Comparison of ENCODE assay signal across 1 cellular context in the genomic region with DNA sequence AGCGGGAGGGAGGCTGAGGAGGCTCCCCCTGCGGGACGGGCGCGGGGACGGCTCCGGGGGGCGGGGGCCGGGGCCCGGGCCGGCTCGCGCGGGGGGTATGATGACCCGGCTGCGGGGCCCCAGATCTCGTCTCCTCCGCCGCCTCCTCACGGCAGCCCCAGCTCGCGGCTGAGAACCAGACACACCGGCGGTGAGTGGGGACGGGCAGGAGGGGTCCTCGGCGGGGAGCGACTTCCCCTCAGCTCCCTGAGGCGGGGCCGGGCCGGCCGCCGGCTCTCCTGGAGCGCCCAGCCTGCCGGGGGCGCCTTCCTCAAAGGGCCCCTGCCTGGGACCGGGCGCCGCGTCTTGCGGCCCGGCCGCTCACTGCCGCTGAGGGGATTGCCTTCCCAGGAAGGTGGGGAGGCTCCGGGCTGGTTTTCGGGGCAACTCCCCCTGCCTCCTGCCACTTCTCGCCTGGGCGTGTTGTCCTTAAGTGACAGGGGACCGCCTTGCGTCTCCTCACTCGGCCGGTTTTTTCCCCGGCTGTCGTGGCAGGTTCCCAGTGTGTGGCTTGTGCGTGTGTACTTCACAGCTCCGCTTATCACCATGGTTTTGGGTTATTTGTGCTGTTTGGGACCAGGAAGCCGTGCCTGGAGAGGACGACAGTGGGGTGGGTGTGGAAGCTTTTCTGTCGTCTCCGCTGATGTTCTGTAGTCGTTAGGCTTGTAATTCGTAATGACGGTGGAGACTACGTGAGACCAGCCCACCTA.
TF ChIP-seq lines count a peak whose summit lies in the region.

No MANE protein-coding gene starts in this region.

TF ChIP-seq in HepG2, 621 proteins besides CTCF, POLR2A, EP300 and RAD21 (continued from another document and continues in another):
- TF ChIP-seq RNF219 (CRISPR knock-in tag; IDR thresholded peaks at IDR 0.05) (no peak), ZNF841 (CRISPR knock-in tag; IDR thresholded peaks at IDR 0.05; ENCODE audit: borderline replicate concordance) (no peak), SP1 (IDR thresholded peaks at IDR 0.05) (no peak), SP1 (CRISPR knock-in tag; IDR thresholded peaks at IDR 0.05) (no peak), TBX2 (CRISPR knock-in tag; IDR thresholded peaks at IDR 0.05; ENCODE audit: borderline replicate concordance) (no peak), THRA (CRISPR knock-in tag; IDR thresholded peaks at IDR 0.05; ENCODE audit: borderline replicate concordance) (no peak), ZBTB46 (CRISPR knock-in tag; IDR thresholded peaks at IDR 0.05; ENCODE audit: borderline replicate concordance) (no peak), ZBTB20 (CRISPR knock-in tag; IDR thresholded peaks at IDR 0.05; ENCODE audit: borderline replicate concordance, low read depth) (0 out of 2 replicates have a peak, but pooled peaks have one; percentile 24), ZNF557 (CRISPR knock-in tag; IDR thresholded peaks at IDR 0.05) (no peak), GATAD1 (CRISPR knock-in tag; IDR thresholded peaks at IDR 0.05) (0 out of 2 replicates have a peak, but pooled peaks have one; percentile 22), PITX1 (CRISPR knock-in tag; IDR thresholded peaks at IDR 0.05) (peak; percentile 42; the same call in 1 of the 2 replicates), ZNF280B (CRISPR knock-in tag; IDR thresholded peaks at IDR 0.05; ENCODE audit: borderline replicate concordance) (0 out of 2 replicates have a peak, but pooled peaks have one; percentile 41), KMT2B (CRISPR knock-in tag; IDR thresholded peaks at IDR 0.05) (no peak), ZNF891 (CRISPR knock-in tag; IDR thresholded peaks at IDR 0.05) (0 out of 2 replicates have a peak, but pooled peaks have one; percentile 15), SAFB2 (CRISPR knock-in tag; IDR thresholded peaks at IDR 0.05; ENCODE audit: borderline replicate concordance, low read depth) (0 out of 2 replicates have a peak, but pooled peaks have one; percentile 7), HOXD1 (CRISPR knock-in tag; IDR thresholded peaks at IDR 0.05) (no peak), ZNF616 (CRISPR knock-in tag; IDR thresholded peaks at IDR 0.05; ENCODE audit: low read depth) (no peak), MED1 (CRISPR knock-in tag; IDR thresholded peaks at IDR 0.05) (no peak)
- TF ChIP-seq, protein P1, sequence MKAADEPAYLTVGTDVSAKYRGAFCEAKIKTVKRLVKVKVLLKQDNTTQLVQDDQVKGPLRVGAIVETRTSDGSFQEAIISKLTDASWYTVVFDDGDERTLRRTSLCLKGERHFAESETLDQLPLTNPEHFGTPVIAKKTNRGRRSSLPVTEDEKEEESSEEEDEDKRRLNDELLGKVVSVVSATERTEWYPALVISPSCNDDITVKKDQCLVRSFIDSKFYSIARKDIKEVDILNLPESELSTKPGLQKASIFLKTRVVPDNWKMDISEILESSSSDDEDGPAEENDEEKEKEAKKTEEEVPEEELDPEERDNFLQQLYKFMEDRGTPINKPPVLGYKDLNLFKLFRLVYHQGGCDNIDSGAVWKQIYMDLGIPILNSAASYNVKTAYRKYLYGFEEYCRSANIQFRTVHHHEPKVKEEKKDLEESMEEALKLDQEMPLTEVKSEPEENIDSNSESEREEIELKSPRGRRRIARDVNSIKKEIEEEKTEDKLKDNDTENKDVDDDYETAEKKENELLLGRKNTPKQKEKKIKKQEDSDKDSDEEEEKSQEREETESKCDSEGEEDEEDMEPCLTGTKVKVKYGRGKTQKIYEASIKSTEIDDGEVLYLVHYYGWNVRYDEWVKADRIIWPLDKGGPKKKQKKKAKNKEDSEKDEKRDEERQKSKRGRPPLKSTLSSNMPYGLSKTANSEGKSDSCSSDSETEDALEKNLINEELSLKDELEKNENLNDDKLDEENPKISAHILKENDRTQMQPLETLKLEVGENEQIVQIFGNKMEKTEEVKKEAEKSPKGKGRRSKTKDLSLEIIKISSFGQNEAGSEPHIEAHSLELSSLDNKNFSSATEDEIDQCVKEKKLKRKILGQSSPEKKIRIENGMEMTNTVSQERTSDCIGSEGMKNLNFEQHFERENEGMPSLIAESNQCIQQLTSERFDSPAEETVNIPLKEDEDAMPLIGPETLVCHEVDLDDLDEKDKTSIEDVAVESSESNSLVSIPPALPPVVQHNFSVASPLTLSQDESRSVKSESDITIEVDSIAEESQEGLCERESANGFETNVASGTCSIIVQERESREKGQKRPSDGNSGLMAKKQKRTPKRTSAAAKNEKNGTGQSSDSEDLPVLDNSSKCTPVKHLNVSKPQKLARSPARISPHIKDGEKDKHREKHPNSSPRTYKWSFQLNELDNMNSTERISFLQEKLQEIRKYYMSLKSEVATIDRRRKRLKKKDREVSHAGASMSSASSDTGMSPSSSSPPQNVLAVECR (CRISPR knock-in tag; IDR thresholded peaks at IDR 0.05; ENCODE audit: borderline replicate concordance), result no peak
- TF ChIP-seq, protein P2, sequence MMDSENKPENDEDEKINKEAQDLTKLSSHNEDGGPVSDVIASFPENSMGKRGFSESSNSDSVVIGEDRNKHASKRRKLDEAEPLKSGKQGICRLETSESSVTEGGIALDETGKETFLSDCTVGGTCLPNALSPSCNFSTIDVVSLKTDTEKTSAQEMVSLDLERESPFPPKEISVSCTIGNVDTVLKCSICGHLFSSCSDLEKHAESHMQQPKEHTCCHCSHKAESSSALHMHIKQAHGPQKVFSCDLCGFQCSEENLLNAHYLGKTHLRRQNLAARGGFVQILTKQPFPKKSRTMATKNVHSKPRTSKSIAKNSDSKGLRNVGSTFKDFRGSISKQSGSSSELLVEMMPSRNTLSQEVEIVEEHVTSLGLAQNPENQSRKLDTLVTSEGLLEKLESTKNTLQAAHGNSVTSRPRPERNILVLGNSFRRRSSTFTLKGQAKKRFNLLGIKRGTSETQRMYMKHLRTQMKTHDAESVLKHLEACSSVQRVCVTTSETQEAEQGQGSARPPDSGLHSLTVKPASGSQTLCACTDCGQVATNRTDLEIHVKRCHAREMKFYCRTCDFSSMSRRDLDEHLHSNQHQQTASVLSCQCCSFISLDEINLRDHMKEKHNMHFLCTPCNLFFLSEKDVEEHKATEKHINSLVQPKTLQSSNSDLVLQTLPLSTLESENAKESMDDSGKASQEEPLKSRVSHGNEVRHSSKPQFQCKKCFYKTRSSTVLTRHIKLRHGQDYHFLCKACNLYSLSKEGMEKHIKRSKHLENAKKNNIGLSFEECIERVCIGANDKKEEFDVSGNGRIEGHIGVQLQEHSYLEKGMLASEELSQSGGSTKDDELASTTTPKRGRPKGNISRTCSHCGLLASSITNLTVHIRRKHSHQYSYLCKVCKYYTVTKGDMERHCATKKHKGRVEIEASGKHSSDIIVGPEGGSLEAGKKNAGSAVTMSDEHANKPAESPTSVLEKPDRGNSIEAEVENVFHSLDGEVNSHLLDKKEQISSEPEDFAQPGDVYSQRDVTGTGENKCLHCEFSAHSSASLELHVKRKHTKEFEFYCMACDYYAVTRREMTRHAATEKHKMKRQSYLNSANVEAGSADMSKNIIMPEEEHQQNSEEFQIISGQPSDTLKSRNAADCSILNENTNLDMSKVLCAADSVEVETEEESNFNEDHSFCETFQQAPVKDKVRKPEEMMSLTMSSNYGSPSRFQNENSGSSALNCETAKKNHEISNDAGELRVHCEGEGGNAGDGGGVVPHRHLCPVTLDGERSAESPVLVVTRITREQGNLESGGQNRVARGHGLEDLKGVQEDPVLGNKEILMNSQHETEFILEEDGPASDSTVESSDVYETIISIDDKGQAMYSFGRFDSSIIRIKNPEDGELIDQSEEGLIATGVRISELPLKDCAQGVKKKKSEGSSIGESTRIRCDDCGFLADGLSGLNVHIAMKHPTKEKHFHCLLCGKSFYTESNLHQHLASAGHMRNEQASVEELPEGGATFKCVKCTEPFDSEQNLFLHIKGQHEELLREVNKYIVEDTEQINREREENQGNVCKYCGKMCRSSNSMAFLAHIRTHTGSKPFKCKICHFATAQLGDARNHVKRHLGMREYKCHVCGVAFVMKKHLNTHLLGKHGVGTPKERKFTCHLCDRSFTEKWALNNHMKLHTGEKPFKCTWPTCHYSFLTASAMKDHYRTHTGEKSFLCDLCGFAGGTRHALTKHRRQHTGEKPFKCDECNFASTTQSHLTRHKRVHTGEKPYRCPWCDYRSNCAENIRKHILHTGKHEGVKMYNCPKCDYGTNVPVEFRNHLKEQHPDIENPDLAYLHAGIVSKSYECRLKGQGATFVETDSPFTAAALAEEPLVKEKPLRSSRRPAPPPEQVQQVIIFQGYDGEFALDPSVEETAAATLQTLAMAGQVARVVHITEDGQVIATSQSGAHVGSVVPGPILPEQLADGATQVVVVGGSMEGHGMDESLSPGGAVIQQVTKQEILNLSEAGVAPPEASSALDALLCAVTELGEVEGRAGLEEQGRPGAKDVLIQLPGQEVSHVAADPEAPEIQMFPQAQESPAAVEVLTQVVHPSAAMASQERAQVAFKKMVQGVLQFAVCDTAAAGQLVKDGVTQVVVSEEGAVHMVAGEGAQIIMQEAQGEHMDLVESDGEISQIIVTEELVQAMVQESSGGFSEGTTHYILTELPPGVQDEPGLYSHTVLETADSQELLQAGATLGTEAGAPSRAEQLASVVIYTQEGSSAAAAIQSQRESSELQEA (CRISPR knock-in tag; IDR thresholded peaks at IDR 0.05; ENCODE audit: not compliant biosample characterization), result peak; percentile 33
- TF ChIP-seq, protein P3, sequence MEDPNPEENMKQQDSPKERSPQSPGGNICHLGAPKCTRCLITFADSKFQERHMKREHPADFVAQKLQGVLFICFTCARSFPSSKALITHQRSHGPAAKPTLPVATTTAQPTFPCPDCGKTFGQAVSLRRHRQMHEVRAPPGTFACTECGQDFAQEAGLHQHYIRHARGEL (CRISPR knock-in tag; IDR thresholded peaks at IDR 0.05), result no peak
- TF ChIP-seq, protein P4, sequence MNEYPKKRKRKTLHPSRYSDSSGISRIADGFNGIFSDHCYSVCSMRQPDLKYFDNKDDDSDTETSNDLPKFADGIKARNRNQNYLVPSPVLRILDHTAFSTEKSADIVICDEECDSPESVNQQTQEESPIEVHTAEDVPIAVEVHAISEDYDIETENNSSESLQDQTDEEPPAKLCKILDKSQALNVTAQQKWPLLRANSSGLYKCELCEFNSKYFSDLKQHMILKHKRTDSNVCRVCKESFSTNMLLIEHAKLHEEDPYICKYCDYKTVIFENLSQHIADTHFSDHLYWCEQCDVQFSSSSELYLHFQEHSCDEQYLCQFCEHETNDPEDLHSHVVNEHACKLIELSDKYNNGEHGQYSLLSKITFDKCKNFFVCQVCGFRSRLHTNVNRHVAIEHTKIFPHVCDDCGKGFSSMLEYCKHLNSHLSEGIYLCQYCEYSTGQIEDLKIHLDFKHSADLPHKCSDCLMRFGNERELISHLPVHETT (CRISPR knock-in tag; conservative IDR thresholded peaks at IDR 0.05), result no peak
- TF ChIP-seq, protein P5, sequence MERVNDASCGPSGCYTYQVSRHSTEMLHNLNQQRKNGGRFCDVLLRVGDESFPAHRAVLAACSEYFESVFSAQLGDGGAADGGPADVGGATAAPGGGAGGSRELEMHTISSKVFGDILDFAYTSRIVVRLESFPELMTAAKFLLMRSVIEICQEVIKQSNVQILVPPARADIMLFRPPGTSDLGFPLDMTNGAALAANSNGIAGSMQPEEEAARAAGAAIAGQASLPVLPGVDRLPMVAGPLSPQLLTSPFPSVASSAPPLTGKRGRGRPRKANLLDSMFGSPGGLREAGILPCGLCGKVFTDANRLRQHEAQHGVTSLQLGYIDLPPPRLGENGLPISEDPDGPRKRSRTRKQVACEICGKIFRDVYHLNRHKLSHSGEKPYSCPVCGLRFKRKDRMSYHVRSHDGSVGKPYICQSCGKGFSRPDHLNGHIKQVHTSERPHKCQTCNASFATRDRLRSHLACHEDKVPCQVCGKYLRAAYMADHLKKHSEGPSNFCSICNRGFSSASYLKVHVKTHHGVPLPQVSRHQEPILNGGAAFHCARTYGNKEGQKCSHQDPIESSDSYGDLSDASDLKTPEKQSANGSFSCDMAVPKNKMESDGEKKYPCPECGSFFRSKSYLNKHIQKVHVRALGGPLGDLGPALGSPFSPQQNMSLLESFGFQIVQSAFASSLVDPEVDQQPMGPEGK (CRISPR knock-in tag; IDR thresholded peaks at IDR 0.05), result 0 out of 2 replicates have a peak, but pooled peaks have one; percentile 10
